13 cellular contexts compared by ENCODE assay signal in the genomic region with DNA sequence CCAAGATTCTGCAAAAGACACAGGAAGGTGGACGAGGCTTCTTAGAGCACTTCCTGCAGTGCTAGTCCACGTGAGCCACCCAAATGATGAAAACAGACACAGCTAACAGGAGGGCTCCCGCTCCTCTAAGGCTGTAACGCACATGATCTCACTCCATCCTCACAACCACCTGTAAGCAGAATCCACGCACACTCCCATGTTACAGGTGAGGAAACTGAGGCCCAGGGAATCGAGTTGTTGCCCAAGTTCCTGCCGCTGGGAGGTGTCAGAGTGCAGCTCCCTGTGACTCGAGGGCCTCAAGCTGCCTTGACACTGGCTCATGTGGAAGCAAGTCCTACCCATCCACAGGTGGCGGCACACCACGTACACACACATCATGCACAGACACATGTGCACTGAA. TPM values are rescaled to one million over a fixed set of nuclear protein-coding genes. Genes with fewer than 3 reads are reported as not detected.
DNase-seq lines count a peak whose midpoint lies in the region; ATAC-seq and TF ChIP-seq lines count a peak whose summit lies in the region.
"Had no signal": no experiment of that assay in that cellular context is flagged by ENCODE, and none has a peak within 500 bp of the region (broad histone marks: within the 10 kb centered on the region; RNA-seq: fewer than 3 reads in every experiment).

No MANE protein-coding gene starts in this region.

- TF ChIP-seq CTCF in MCF 10A (IDR thresholded peaks at IDR 0.05; ENCODE audit: unreplicated experiment): no peak
- no peak for TF ChIP-seq CTCF in breast epithelium (IDR thresholded peaks at IDR 0.05)
- TF ChIP-seq CTCF in OCI-LY1 (IDR thresholded peaks at IDR 0.05; ENCODE audit: low read length): peak; percentile 43; the same call in 1 of the 2 replicates
- TF ChIP-seq CTCF in PC-9 (conservative IDR thresholded peaks at IDR 0.05): no peak

- no peak for ATAC-seq in stimulated activated effector memory CD8-positive, alpha-beta T cell treated with anti-CD3 and anti-CD28 coated beads, Interleukin-12 subunit alpha, Interleukin-12 subunit beta, amount 100 ng/mL, for 72 hours
- no peak for ATAC-seq in GM21390 (IDR thresholded peaks at IDR 0.05; ENCODE audit: unreplicated experiment)
- ATAC-seq: Panc1 had no signal

- H3K27me3 Mint-ChIP-seq in MCF 10A (ENCODE audit: insufficient read depth, unreplicated experiment): no peaks in the 10 kb centered on the region

- DNase-seq in MCF 10A (ENCODE audit: unreplicated experiment) (no peak), breast epithelium (ENCODE audit: low spot score in 2 of 2) (no peak), ecto neural progenitor cell (ENCODE audit: low spot score) (peak; percentile 37), PC-9 (no peak), AML-193 (lab: John Stamatoyannopoulos, UW) (no peak)
- no peak for DNase-seq in stimulated activated effector memory CD8-positive, alpha-beta T cell treated with anti-CD3 and anti-CD28 coated beads, Interleukin-12 subunit alpha, Interleukin-12 subunit beta, amount 100 ng/mL, for 72 hours (ENCODE audit: low spot score in 2 of 2)
- DNase-seq: KBM-7, NCI-H510A, small intestine had no signal

- H3K27ac ChIP-seq in breast epithelium: no peak overlapping the region
- H3K27ac ChIP-seq in OCI-LY1 (ENCODE audit: low read depth, low read length, poor library complexity, severe bottlenecking): no peak overlapping the region
- no peak overlapping the region for H3K27ac ChIP-seq in PC-9

- intact Hi-C loops in MCF 10A (cut with micrococcal nuclease): no loop called here
- intact Hi-C loops in breast epithelium (cut with DNase I; ENCODE audit: low total_unique reads): no loop called here
- intact Hi-C loops in PC-9 (cut with micrococcal nuclease; ENCODE audit: unreplicated experiment): no loop called here

- no peak overlapping the region for H2AFZ ChIP-seq in OCI-LY1 (ENCODE audit: low read length)
- no peak overlapping the region for H2AFZ ChIP-seq in PC-9

- BruUV-seq in MCF 10A (replicated peaks; lab: Mats Ljungman, UMichigan) (no TSS peak), PC-9 (replicated peaks; lab: Mats Ljungman, UMichigan) (no TSS peak)

- H3K4me1 Mint-ChIP-seq in MCF 10A (ENCODE audit: insufficient read depth, unreplicated experiment): no peaks in the 10 kb centered on the region
- peaks cover 69% of the 10 kb centered on the region for H3K4me1 Mint-ChIP-seq in stimulated activated effector memory CD8-positive, alpha-beta T cell treated with anti-CD3 and anti-CD28 coated beads, Interleukin-12 subunit alpha, Interleukin-12 subunit beta, amount 100 ng/mL, for 72 hours

- no peak overlapping the region for H3K4me3 ChIP-seq in breast epithelium
- no peak overlapping the region for H3K4me3 ChIP-seq in OCI-LY1 (ENCODE audit: low read depth, low read length, poor library complexity, severe bottlenecking)
- H3K4me3 ChIP-seq in PC-9: no peak overlapping the region
- H3K4me3 ChIP-seq: lung had no signal

- no peak overlapping the region for H3K4me3 Mint-ChIP-seq in MCF 10A (ENCODE audit: unreplicated experiment)
- peak overlapping the region; percentile 16 for H3K4me3 Mint-ChIP-seq in stimulated activated effector memory CD8-positive, alpha-beta T cell treated with anti-CD3 and anti-CD28 coated beads, Interleukin-12 subunit alpha, Interleukin-12 subunit beta, amount 100 ng/mL, for 72 hours

- H4K20me1 ChIP-seq in OCI-LY1 (ENCODE audit: insufficient read depth, low read length): no peaks in the 10 kb centered on the region
- peaks cover 8% of the 10 kb centered on the region for H4K20me1 ChIP-seq in PC-9 (ENCODE audit: insufficient read depth)

- H3F3A ChIP-seq in OCI-LY1 (ENCODE audit: insufficient read depth, low read length): no peaks in the 10 kb centered on the region
- peaks cover 9% of the 10 kb centered on the region; the same call in 1 of the 2 replicates for H3F3A ChIP-seq in PC-9 (ENCODE audit: insufficient read depth, low read depth)

- no peaks in the 10 kb centered on the region for H3K9me3 ChIP-seq in breast epithelium
- no peaks in the 10 kb centered on the region for H3K9me3 ChIP-seq in OCI-LY1 (ENCODE audit: low read length)
- no peaks in the 10 kb centered on the region for H3K9me3 ChIP-seq in PC-9 (ENCODE audit: insufficient read depth, low read depth)

- no peaks in the 10 kb centered on the region for H3K9me3 Mint-ChIP-seq in MCF 10A (ENCODE audit: unreplicated experiment)
- no peaks in the 10 kb centered on the region for H3K9me3 Mint-ChIP-seq in stimulated activated effector memory CD8-positive, alpha-beta T cell treated with anti-CD3 and anti-CD28 coated beads, Interleukin-12 subunit alpha, Interleukin-12 subunit beta, amount 100 ng/mL, for 72 hours

- H3K36me3 Mint-ChIP-seq in MCF 10A (ENCODE audit: insufficient read depth, unreplicated experiment): no peaks in the 10 kb centered on the region
- peaks cover 16% of the 10 kb centered on the region for H3K36me3 Mint-ChIP-seq in stimulated activated effector memory CD8-positive, alpha-beta T cell treated with anti-CD3 and anti-CD28 coated beads, Interleukin-12 subunit alpha, Interleukin-12 subunit beta, amount 100 ng/mL, for 72 hours

- H3K36me3 ChIP-seq in breast epithelium: no peaks in the 10 kb centered on the region
- no peaks in the 10 kb centered on the region for H3K36me3 ChIP-seq in OCI-LY1 (ENCODE audit: insufficient read depth, low read length)
- H3K36me3 ChIP-seq in PC-9 (ENCODE audit: low read depth): no peaks in the 10 kb centered on the region

- CTCF ChIA-PET in MCF 10A (lab: Yijun Ruan, JAX): no interaction called here
- CTCF ChIA-PET in PC-9 (lab: Charles Lee): no interaction called here

- no peak for TF ChIP-seq POLR2A in breast epithelium (IDR thresholded peaks at IDR 0.05)

- H3K9me2 ChIP-seq in OCI-LY1 (ENCODE audit: low read depth, low read length): no peaks in the 10 kb centered on the region
- no peaks in the 10 kb centered on the region for H3K9me2 ChIP-seq in PC-9 (ENCODE audit: insufficient read depth)

- no peak overlapping the region for H3K9ac ChIP-seq in OCI-LY1 (ENCODE audit: low read length)

- H3K79me2 ChIP-seq in OCI-LY1 (ENCODE audit: insufficient read depth, low read length) (no peaks in the 10 kb centered on the region), PC-9 (ENCODE audit: low read depth) (no peaks in the 10 kb centered on the region)

- POLR2A ChIA-PET in MCF 10A (lab: Yijun Ruan, JAX) (no interaction called here), PC-9 (lab: Charles Lee; ENCODE audit: unreplicated experiment) (no interaction called here)

- H3K4me1 ChIP-seq in breast epithelium (peaks cover 5 to 7% of the 10 kb centered on the region in 2 donors), OCI-LY1 (ENCODE audit: insufficient read depth, low read length, severe bottlenecking) (peaks cover 6% of the 10 kb centered on the region), PC-9 (replicated peaks; ENCODE audit: insufficient read depth) (no peaks in the 10 kb centered on the region)

- peak overlapping the region; percentile 14 for H3K27ac Mint-ChIP-seq in MCF 10A (ENCODE audit: low read depth, unreplicated experiment)
- peak overlapping the region; percentile 83 for H3K27ac Mint-ChIP-seq in stimulated activated effector memory CD8-positive, alpha-beta T cell treated with anti-CD3 and anti-CD28 coated beads, Interleukin-12 subunit alpha, Interleukin-12 subunit beta, amount 100 ng/mL, for 72 hours

- H3K4me2 ChIP-seq in OCI-LY1 (ENCODE audit: low read length) (no peak overlapping the region), PC-9 (no peak overlapping the region)

- no peaks in the 10 kb centered on the region for H3K27me3 ChIP-seq in breast epithelium
- peaks cover 4% of the 10 kb centered on the region; the same call in 1 of the 2 replicates for H3K27me3 ChIP-seq in OCI-LY1 (ENCODE audit: insufficient read depth, low read length)
- H3K27me3 ChIP-seq in PC-9 (ENCODE audit: insufficient read depth, low read depth): no peaks in the 10 kb centered on the region

RNA-seq across cellular contexts. Expression of a gene that starts 4.4 kb away (rescaled TPM):
- total RNA-seq in MCF 10A (2022): 8.0 and 11.5 TPM in 2 replicates
- total RNA-seq in breast epithelium: 10 to 100 TPM in 2 of 3 donors, 1 to 10 TPM in 1; 8.2 to 21.7 (median 20.0) TPM
- total RNA-seq in PC-9 (2021): 38.9 and 43.1 TPM in 2 replicates
